ENCODE assay signal across 1 cellular context in the genomic region with DNA sequence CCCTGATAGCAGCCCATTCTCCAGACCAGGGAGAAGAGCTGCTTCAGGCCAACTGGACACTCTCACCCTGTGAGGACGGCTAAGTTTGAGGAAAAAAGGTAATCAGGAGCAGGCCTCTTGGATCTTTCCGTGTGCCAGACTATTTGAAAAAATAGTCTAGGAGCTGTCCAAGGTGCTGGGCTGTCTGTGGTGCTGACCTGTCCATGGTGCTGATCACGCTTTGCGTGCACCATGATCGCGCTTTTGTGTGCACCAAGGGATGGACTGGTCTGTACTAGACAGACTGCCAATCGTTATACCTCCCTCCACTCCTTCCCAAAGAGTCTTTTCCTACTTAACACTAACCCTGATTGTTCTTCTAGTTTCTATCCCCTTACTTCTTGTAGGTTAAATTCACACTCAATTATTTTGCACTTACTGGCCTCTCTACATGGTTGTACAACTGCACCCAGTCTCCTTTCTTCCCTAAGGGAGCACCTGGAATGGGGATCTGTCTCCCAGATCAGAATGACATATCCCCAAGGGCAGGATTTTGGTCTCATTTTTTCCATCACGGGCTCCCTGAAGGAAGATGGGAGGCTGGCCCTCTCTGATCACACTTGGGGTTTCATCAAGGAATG.
TF ChIP-seq lines count a peak whose summit lies in the region.

No MANE protein-coding gene starts in this region.

TF ChIP-seq in HepG2, 621 proteins besides CTCF, POLR2A, EP300 and RAD21 (continued from another document and continues in another):
- TF ChIP-seq, protein P1, sequence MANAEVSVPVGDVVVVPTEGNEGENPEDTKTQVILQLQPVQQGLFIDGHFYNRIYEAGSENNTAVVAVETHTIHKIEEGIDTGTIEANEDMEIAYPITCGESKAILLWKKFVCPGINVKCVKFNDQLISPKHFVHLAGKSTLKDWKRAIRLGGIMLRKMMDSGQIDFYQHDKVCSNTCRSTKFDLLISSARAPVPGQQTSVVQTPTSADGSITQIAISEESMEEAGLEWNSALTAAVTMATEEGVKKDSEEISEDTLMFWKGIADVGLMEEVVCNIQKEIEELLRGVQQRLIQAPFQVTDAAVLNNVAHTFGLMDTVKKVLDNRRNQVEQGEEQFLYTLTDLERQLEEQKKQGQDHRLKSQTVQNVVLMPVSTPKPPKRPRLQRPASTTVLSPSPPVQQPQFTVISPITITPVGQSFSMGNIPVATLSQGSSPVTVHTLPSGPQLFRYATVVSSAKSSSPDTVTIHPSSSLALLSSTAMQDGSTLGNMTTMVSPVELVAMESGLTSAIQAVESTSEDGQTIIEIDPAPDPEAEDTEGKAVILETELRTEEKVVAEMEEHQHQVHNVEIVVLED (CRISPR knock-in tag; IDR thresholded peaks at IDR 0.05; ENCODE audit: borderline replicate concordance) = peak; percentile 56
- TF ChIP-seq, protein P2, sequence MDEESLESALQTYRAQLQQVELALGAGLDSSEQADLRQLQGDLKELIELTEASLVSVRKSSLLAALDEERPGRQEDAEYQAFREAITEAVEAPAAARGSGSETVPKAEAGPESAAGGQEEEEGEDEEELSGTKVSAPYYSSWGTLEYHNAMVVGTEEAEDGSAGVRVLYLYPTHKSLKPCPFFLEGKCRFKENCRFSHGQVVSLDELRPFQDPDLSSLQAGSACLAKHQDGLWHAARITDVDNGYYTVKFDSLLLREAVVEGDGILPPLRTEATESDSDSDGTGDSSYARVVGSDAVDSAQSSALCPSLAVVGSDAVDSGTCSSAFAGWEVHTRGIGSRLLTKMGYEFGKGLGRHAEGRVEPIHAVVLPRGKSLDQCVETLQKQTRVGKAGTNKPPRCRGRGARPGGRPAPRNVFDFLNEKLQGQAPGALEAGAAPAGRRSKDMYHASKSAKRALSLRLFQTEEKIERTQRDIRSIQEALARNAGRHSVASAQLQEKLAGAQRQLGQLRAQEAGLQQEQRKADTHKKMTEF (CRISPR knock-in tag; IDR thresholded peaks at IDR 0.05) = peak; percentile 99
- TF ChIP-seq, protein P3, sequence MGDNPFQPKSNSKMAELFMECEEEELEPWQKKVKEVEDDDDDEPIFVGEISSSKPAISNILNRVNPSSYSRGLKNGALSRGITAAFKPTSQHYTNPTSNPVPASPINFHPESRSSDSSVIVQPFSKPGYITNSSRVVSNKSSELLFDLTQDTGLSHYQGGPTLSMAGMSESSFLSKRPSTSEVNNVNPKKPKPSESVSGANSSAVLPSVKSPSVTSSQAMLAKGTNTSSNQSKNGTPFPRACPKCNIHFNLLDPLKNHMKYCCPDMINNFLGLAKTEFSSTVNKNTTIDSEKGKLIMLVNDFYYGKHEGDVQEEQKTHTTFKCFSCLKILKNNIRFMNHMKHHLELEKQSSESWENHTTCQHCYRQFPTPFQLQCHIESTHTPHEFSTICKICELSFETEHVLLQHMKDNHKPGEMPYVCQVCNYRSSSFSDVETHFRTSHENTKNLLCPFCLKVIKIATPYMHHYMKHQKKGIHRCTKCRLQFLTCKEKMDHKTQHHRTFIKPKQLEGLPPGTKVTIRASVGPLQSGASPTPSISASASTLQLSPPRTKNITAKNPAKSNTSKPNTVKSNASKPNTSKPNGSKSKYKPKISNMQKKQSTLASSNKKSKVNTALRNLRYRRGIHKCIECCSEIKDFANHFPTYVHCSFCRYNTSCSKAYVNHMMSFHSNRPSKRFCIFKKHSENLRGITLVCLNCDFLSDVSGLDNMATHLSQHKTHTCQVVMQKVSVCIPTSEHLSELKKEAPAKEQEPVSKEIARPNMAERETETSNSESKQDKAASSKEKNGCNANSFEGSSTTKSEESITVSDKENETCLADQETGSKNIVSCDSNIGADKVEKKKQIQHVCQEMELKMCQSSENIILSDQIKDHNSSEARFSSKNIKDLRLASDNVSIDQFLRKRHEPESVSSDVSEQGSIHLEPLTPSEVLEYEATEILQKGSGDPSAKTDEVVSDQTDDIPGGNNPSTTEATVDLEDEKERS (CRISPR knock-in tag; IDR thresholded peaks at IDR 0.05) = peak; percentile 100
- TF ChIP-seq MTA1 (CRISPR knock-in tag; IDR thresholded peaks at IDR 0.05; ENCODE audit: borderline replicate concordance) (0 out of 2 replicates have a peak, but pooled peaks have one; percentile 53), TAF15 (IDR thresholded peaks at IDR 0.05; ENCODE audit: low read depth, low read length, poor library complexity, severe bottlenecking) (no peak), SMYD3 (CRISPR knock-in tag; IDR thresholded peaks at IDR 0.05) (peak; percentile 100), ZNF143 (CRISPR knock-in tag; IDR thresholded peaks at IDR 0.05) (peak; percentile 77), ETV5 (CRISPR knock-in tag; IDR thresholded peaks at IDR 0.05; ENCODE audit: borderline replicate concordance) (peak; percentile 94), TEAD3 (CRISPR knock-in tag; optimal IDR thresholded peaks at IDR 0.05; ENCODE audit: borderline replicate concordance) (peak; percentile 94), ZNF564 (CRISPR knock-in tag; IDR thresholded peaks at IDR 0.05) (peak; percentile 99), MEIS1 (CRISPR knock-in tag; IDR thresholded peaks at IDR 0.05; ENCODE audit: borderline replicate concordance) (peak; percentile 99), ZFP36L2 (CRISPR knock-in tag; IDR thresholded peaks at IDR 0.05) (peak; percentile 100), GTF3A (CRISPR knock-in tag; conservative IDR thresholded peaks at IDR 0.05) (no peak), NFIC (IDR thresholded peaks at IDR 0.05; ENCODE audit: low read length) (no peak), ZNF501 (CRISPR knock-in tag; IDR thresholded peaks at IDR 0.05) (peak; percentile 99), DR1 (CRISPR knock-in tag; IDR thresholded peaks at IDR 0.05) (peak; percentile 83), HDAC1 (CRISPR knock-in tag; IDR thresholded peaks at IDR 0.05) (peak; percentile 74), SATB2 (CRISPR knock-in tag; IDR thresholded peaks at IDR 0.05) (peak; percentile 100), NFATC3 (CRISPR knock-in tag; IDR thresholded peaks at IDR 0.05) (peak; percentile 100; the same call in 1 of the 2 replicates), AKAP8 (CRISPR knock-in tag; IDR thresholded peaks at IDR 0.05) (peak; percentile 96), KLF6 (CRISPR knock-in tag; IDR thresholded peaks at IDR 0.05) (peak; percentile 100), JARID2 (CRISPR knock-in tag; IDR thresholded peaks at IDR 0.05; ENCODE audit: insufficient replicate concordance) (peak; percentile 100)
- TF ChIP-seq, protein P4, sequence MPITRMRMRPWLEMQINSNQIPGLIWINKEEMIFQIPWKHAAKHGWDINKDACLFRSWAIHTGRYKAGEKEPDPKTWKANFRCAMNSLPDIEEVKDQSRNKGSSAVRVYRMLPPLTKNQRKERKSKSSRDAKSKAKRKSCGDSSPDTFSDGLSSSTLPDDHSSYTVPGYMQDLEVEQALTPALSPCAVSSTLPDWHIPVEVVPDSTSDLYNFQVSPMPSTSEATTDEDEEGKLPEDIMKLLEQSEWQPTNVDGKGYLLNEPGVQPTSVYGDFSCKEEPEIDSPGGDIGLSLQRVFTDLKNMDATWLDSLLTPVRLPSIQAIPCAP (CRISPR knock-in tag; IDR thresholded peaks at IDR 0.05; ENCODE audit: low read depth) = peak; percentile 99
- TF ChIP-seq, protein P5, sequence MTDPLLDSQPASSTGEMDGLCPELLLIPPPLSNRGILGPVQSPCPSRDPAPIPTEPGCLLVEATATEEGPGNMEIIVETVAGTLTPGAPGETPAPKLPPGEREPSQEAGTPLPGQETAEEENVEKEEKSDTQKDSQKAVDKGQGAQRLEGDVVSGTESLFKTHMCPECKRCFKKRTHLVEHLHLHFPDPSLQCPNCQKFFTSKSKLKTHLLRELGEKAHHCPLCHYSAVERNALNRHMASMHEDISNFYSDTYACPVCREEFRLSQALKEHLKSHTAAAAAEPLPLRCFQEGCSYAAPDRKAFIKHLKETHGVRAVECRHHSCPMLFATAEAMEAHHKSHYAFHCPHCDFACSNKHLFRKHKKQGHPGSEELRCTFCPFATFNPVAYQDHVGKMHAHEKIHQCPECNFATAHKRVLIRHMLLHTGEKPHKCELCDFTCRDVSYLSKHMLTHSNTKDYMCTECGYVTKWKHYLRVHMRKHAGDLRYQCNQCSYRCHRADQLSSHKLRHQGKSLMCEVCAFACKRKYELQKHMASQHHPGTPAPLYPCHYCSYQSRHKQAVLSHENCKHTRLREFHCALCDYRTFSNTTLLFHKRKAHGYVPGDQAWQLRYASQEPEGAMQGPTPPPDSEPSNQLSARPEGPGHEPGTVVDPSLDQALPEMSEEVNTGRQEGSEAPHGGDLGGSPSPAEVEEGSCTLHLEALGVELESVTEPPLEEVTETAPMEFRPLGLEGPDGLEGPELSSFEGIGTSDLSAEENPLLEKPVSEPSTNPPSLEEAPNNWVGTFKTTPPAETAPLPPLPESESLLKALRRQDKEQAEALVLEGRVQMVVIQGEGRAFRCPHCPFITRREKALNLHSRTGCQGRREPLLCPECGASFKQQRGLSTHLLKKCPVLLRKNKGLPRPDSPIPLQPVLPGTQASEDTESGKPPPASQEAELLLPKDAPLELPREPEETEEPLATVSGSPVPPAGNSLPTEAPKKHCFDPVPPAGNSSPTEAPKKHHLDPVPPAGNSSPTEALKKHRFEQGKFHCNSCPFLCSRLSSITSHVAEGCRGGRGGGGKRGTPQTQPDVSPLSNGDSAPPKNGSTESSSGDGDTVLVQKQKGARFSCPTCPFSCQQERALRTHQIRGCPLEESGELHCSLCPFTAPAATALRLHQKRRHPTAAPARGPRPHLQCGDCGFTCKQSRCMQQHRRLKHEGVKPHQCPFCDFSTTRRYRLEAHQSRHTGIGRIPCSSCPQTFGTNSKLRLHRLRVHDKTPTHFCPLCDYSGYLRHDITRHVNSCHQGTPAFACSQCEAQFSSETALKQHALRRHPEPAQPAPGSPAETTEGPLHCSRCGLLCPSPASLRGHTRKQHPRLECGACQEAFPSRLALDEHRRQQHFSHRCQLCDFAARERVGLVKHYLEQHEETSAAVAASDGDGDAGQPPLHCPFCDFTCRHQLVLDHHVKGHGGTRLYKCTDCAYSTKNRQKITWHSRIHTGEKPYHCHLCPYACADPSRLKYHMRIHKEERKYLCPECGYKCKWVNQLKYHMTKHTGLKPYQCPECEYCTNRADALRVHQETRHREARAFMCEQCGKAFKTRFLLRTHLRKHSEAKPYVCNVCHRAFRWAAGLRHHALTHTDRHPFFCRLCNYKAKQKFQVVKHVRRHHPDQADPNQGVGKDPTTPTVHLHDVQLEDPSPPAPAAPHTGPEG (CRISPR knock-in tag; IDR thresholded peaks at IDR 0.05) = peak; percentile 99
- TF ChIP-seq, protein P6, sequence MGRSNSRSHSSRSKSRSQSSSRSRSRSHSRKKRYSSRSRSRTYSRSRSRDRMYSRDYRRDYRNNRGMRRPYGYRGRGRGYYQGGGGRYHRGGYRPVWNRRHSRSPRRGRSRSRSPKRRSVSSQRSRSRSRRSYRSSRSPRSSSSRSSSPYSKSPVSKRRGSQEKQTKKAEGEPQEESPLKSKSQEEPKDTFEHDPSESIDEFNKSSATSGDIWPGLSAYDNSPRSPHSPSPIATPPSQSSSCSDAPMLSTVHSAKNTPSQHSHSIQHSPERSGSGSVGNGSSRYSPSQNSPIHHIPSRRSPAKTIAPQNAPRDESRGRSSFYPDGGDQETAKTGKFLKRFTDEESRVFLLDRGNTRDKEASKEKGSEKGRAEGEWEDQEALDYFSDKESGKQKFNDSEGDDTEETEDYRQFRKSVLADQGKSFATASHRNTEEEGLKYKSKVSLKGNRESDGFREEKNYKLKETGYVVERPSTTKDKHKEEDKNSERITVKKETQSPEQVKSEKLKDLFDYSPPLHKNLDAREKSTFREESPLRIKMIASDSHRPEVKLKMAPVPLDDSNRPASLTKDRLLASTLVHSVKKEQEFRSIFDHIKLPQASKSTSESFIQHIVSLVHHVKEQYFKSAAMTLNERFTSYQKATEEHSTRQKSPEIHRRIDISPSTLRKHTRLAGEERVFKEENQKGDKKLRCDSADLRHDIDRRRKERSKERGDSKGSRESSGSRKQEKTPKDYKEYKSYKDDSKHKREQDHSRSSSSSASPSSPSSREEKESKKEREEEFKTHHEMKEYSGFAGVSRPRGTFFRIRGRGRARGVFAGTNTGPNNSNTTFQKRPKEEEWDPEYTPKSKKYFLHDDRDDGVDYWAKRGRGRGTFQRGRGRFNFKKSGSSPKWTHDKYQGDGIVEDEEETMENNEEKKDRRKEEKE (IDR thresholded peaks at IDR 0.05) = no peak
- TF ChIP-seq, protein P7, sequence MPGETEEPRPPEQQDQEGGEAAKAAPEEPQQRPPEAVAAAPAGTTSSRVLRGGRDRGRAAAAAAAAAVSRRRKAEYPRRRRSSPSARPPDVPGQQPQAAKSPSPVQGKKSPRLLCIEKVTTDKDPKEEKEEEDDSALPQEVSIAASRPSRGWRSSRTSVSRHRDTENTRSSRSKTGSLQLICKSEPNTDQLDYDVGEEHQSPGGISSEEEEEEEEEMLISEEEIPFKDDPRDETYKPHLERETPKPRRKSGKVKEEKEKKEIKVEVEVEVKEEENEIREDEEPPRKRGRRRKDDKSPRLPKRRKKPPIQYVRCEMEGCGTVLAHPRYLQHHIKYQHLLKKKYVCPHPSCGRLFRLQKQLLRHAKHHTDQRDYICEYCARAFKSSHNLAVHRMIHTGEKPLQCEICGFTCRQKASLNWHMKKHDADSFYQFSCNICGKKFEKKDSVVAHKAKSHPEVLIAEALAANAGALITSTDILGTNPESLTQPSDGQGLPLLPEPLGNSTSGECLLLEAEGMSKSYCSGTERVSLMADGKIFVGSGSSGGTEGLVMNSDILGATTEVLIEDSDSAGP (CRISPR knock-in tag; IDR thresholded peaks at IDR 0.05; ENCODE audit: borderline replicate concordance) = peak; percentile 83
- TF ChIP-seq, protein P8, sequence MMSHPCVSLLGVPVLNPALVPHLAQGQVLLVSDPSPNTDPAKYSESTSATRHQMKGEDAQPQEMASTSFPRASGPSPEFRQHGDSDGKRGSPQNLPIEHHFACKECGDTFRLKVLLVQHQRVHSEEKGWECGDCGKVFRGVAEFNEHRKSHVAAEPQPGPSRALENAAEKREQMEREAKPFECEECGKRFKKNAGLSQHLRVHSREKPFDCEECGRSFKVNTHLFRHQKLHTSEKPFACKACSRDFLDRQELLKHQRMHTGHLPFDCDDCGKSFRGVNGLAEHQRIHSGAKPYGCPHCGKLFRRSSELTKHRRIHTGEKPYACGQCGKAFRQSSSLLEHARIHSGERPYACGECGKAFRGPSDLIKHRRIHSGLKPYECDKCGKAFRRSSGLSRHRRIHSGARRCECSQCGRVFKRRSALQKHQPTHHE (CRISPR knock-in tag; IDR thresholded peaks at IDR 0.05; ENCODE audit: borderline replicate concordance) = peak; percentile 100
- TF ChIP-seq, protein P9, sequence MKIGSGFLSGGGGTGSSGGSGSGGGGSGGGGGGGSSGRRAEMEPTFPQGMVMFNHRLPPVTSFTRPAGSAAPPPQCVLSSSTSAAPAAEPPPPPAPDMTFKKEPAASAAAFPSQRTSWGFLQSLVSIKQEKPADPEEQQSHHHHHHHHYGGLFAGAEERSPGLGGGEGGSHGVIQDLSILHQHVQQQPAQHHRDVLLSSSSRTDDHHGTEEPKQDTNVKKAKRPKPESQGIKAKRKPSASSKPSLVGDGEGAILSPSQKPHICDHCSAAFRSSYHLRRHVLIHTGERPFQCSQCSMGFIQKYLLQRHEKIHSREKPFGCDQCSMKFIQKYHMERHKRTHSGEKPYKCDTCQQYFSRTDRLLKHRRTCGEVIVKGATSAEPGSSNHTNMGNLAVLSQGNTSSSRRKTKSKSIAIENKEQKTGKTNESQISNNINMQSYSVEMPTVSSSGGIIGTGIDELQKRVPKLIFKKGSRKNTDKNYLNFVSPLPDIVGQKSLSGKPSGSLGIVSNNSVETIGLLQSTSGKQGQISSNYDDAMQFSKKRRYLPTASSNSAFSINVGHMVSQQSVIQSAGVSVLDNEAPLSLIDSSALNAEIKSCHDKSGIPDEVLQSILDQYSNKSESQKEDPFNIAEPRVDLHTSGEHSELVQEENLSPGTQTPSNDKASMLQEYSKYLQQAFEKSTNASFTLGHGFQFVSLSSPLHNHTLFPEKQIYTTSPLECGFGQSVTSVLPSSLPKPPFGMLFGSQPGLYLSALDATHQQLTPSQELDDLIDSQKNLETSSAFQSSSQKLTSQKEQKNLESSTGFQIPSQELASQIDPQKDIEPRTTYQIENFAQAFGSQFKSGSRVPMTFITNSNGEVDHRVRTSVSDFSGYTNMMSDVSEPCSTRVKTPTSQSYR (CRISPR knock-in tag; IDR thresholded peaks at IDR 0.05; ENCODE audit: borderline replicate concordance) = peak; percentile 97
